10 cellular contexts compared by ENCODE assay signal in genomic region chr2:109615637-109616144, GRCh38. TPM values are rescaled to one million over a fixed set of nuclear protein-coding genes. Genes with fewer than 3 reads are reported as not detected.
DNase-seq lines count a peak whose midpoint lies in the region; ATAC-seq and TF ChIP-seq lines count a peak whose summit lies in the region.
"Had no signal": no experiment of that assay in that cellular context is flagged by ENCODE, and none has a peak within 500 bp of the region (broad histone marks: within the 10 kb centered on the region; RNA-seq: fewer than 3 reads in every experiment).

No MANE protein-coding gene starts in this region.

- H3K79me2 ChIP-seq in smooth muscle cell (ENCODE audit: low read depth) = peaks cover 53% of the 10 kb centered on the region

- no peak overlapping the region for H2AFZ ChIP-seq in smooth muscle cell (ENCODE audit: low read depth)

- peaks cover 54% of the 10 kb centered on the region for H4K20me1 ChIP-seq in smooth muscle cell (ENCODE audit: low read depth)

- peaks cover 6% of the 10 kb centered on the region for H3K4me1 Mint-ChIP-seq in activated T-helper 2 cell treated with anti-CD3 and anti-CD28 coated beads, Interferon-gamma antibody, Interleukin-2, Interleukin-4, amounts not matched to agents 10 μg/mL and 5 μg/mL and 100 μg/mL, durations not matched to agents 14 hours and 24 hours and 36 hours (ENCODE audit: low read depth)

- no peak for TF ChIP-seq CTCF in smooth muscle cell (IDR thresholded peaks at IDR 0.05; ENCODE audit: borderline replicate concordance, insufficient read depth, poor library complexity, severe bottlenecking)

- peaks cover 3% of the 10 kb centered on the region for H3K36me3 Mint-ChIP-seq in activated T-helper 2 cell treated with anti-CD3 and anti-CD28 coated beads, Interferon-gamma antibody, Interleukin-2, Interleukin-4, amounts not matched to agents 10 μg/mL and 5 μg/mL and 100 μg/mL, durations not matched to agents 14 hours and 24 hours and 36 hours (ENCODE audit: low read depth)

- intact Hi-C loops in activated T-helper 2 cell treated with anti-CD3 and anti-CD28 coated beads, Interferon-gamma antibody, Interleukin-2, Interleukin-4, amounts not matched to agents 10 μg/mL and 5 μg/mL and 100 μg/mL, durations not matched to agents 14 hours and 24 hours and 36 hours (cut with micrococcal nuclease) = loop anchor here (5.0 to 10.0 kb wide), 2 partner anchors 71 to 488 kb away; partner anchors contain the start of gene SH3RF3

- peak overlapping the region; percentile 44 for H3K9ac ChIP-seq in smooth muscle cell (ENCODE audit: low read depth)

- no peaks in the 10 kb centered on the region for H3K9me3 ChIP-seq in smooth muscle cell (replicated peaks; ENCODE audit: low read depth)

- H3K9me3 Mint-ChIP-seq in activated T-helper 2 cell treated with anti-CD3 and anti-CD28 coated beads, Interferon-gamma antibody, Interleukin-2, Interleukin-4, amounts not matched to agents 10 μg/mL and 5 μg/mL and 100 μg/mL, durations not matched to agents 14 hours and 24 hours and 36 hours = no peaks in the 10 kb centered on the region

- peaks cover 11% of the 10 kb centered on the region for H3F3A ChIP-seq in smooth muscle cell (ENCODE audit: low read depth)

- H3K4me3 ChIP-seq in smooth muscle cell = peak overlapping the region; percentile 87

- peaks cover 20% of the 10 kb centered on the region for H3K4me1 ChIP-seq in smooth muscle cell (ENCODE audit: low read depth)

- H3K27me3 Mint-ChIP-seq in activated T-helper 2 cell treated with anti-CD3 and anti-CD28 coated beads, Interferon-gamma antibody, Interleukin-2, Interleukin-4, amounts not matched to agents 10 μg/mL and 5 μg/mL and 100 μg/mL, durations not matched to agents 14 hours and 24 hours and 36 hours (ENCODE audit: low read depth) = peaks cover 61% of the 10 kb centered on the region

- no peak overlapping the region for H3K27ac ChIP-seq in smooth muscle cell (ENCODE audit: low read depth)
- H3K27ac ChIP-seq: 22Rv1 had no signal

- DNase-seq in DMS 273 (lab: John Stamatoyannopoulos, UW; ENCODE audit: unreplicated experiment) (peak; percentile 66), DMS 273 treated with DMSO at 0.1 percent for 48 hours (lab: John Stamatoyannopoulos, UW) (no peak), islet precursor cell (peak; percentile 75), smooth muscle cell (lab: John Stamatoyannopoulos, UW; ENCODE audit: unreplicated experiment) (no peak)
- DNase-seq in activated T-helper 2 cell treated with anti-CD3 and anti-CD28 coated beads, Interferon-gamma antibody, Interleukin-2, Interleukin-4, amounts not matched to agents 10 μg/mL and 5 μg/mL and 100 μg/mL, durations not matched to agents 14 hours and 24 hours and 36 hours (ENCODE audit: low spot score) = no peak
- DNase-seq: activated CD4-positive, alpha-beta T cell treated with anti-CD3 and anti-CD28 coated beads, Interleukin-2, amount 50 U/mL, for 48 hours had no signal

- no peaks in the 10 kb centered on the region for H3K36me3 ChIP-seq in smooth muscle cell (ENCODE audit: low read depth)

- H3K4me3 Mint-ChIP-seq in activated T-helper 2 cell treated with anti-CD3 and anti-CD28 coated beads, Interferon-gamma antibody, Interleukin-2, Interleukin-4, amounts not matched to agents 10 μg/mL and 5 μg/mL and 100 μg/mL, durations not matched to agents 14 hours and 24 hours and 36 hours (ENCODE audit: low read depth) = peak overlapping the region; percentile 58

- ATAC-seq in GM18519 (IDR thresholded peaks at IDR 0.05; ENCODE audit: low FRiP score, unreplicated experiment) (no peak), HG02938 (IDR thresholded peaks at IDR 0.05; ENCODE audit: unreplicated experiment) (no peak), HG03457 (IDR thresholded peaks at IDR 0.05; ENCODE audit: unreplicated experiment) (no peak)

- H3K27ac Mint-ChIP-seq in activated T-helper 2 cell treated with anti-CD3 and anti-CD28 coated beads, Interferon-gamma antibody, Interleukin-2, Interleukin-4, amounts not matched to agents 10 μg/mL and 5 μg/mL and 100 μg/mL, durations not matched to agents 14 hours and 24 hours and 36 hours = no peak overlapping the region

- peak overlapping the region; percentile 92 for H3K4me2 ChIP-seq in smooth muscle cell

- H3K27me3 ChIP-seq in smooth muscle cell (ENCODE audit: low read depth) = no peaks in the 10 kb centered on the region

- 5% methylated on average over 20 of the region's 24 CpGs for WGBS in smooth muscle cell (ENCODE audit: low lambda C conversion rate)

RNA-seq across cellular contexts. Expression of gene SOWAHC, which starts 1.5 kb away (rescaled TPM):
- total RNA-seq in activated T-helper 2 cell treated with anti-CD3 and anti-CD28 coated beads, Interferon-gamma antibody, Interleukin-2, Interleukin-4, amounts not matched to agents 10 μg/mL and 5 μg/mL and 100 μg/mL, durations not matched to agents 14 hours and 24 hours and 36 hours = 1.7 and 1.9 TPM in 2 replicates
- total RNA-seq in smooth muscle cell = 31.2 and 31.3 TPM in 2 replicates
- 20.2 and 24.4 TPM in 2 replicates for polyA plus RNA-seq in smooth muscle cell

RNA-seq across cellular contexts. Expression of gene SEPTIN10, which starts 1.9 kb away (rescaled TPM):
- total RNA-seq in activated T-helper 2 cell treated with anti-CD3 and anti-CD28 coated beads, Interferon-gamma antibody, Interleukin-2, Interleukin-4, amounts not matched to agents 10 μg/mL and 5 μg/mL and 100 μg/mL, durations not matched to agents 14 hours and 24 hours and 36 hours = 1.4 and 2.9 TPM in 2 replicates
- 92.1 and 102 TPM in 2 replicates for total RNA-seq in smooth muscle cell
- polyA plus RNA-seq in smooth muscle cell = 39.2 and 48.8 TPM in 2 replicates

Comparison
In these comparisons a context has a peak if more than half of its experiments do, and no peak if none do; other contexts are left out.
1. DNase-seq: peak in DMS 273 (single experiment) and islet precursor cell (single experiment); none in DMS 273 treated with DMSO at 0.1 percent for 48 hours (single experiment), activated T-helper 2 cell treated with anti-CD3 and anti-CD28 coated beads, Interferon-gamma antibody, Interleukin-2, Interleukin-4, amounts not matched to agents 10 μg/mL and 5 μg/mL and 100 μg/mL, durations not matched to agents 14 hours and 24 hours and 36 hours (single experiment) and smooth muscle cell (single experiment).
2. RNA of gene SOWAHC, which starts 1.5 kb away (total RNA-seq): 31.2 to 31.3 TPM in smooth muscle cell; 1.7 to 1.9 TPM in activated T-helper 2 cell treated with anti-CD3 and anti-CD28 coated beads, Interferon-gamma antibody, Interleukin-2, Interleukin-4, amounts not matched to agents 10 μg/mL and 5 μg/mL and 100 μg/mL, durations not matched to agents 14 hours and 24 hours and 36 hours; every median in the first group is over 10 times any median in the second.
3. RNA of gene SEPTIN10, which starts 1.9 kb away (total RNA-seq): 92.1 to 102 TPM in smooth muscle cell; 1.4 to 2.9 TPM in activated T-helper 2 cell treated with anti-CD3 and anti-CD28 coated beads, Interferon-gamma antibody, Interleukin-2, Interleukin-4, amounts not matched to agents 10 μg/mL and 5 μg/mL and 100 μg/mL, durations not matched to agents 14 hours and 24 hours and 36 hours; every median in the first group is over 10 times any median in the second.